In the genomic region with DNA sequence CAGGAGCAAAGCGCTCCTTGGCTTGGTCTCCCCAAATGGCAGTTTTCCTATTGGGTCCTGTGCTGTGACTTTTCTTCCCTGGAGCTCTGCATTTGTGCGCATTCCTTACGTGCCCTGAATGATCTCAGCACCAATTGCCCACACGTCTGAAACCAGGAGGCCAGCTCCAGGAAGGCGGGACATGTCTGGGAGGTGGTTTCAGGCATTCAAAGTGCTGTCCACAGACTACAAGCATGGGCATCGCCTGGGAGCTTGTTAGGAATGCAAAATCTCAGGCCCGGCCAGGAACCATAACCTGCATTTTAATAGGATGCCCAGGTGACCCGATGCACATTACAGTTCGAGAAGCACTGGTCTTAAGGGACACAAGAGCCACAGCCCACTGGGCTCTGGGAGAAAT, we compare ENCODE assay signal across 18 cellular contexts.
A peak's percentile ranks its signal among the peaks of the same experiment; 100 is the strongest.
DNase-seq lines count a peak whose midpoint lies in the region; ATAC-seq and TF ChIP-seq lines count a peak whose summit lies in the region.
"Had no signal": no experiment of that assay in that cellular context is flagged by ENCODE, and none has a peak within 500 bp of the region (broad histone marks: within the 10 kb centered on the region; RNA-seq: fewer than 3 reads in every experiment).

No MANE protein-coding gene starts in this region.

- H2BK5ac ChIP-seq in trophoblast cell (ENCODE audit: low read depth, low read length, poor library complexity) = no peak overlapping the region

- H3F3A ChIP-seq in smooth muscle cell (ENCODE audit: low read depth) = peaks cover 3% of the 10 kb centered on the region

- H3K36me3 ChIP-seq in mammary epithelial cell (ENCODE audit: insufficient read depth, low read length) (no peaks in the 10 kb centered on the region), trophoblast cell (ENCODE audit: control insufficient read depth in 1 of 2, insufficient read depth in 2 of 2, low read length in 2 of 2) (no peaks in the 10 kb centered on the region), smooth muscle cell (ENCODE audit: low read depth) (no peaks in the 10 kb centered on the region)
- H3K36me3 ChIP-seq: BLaER1 treated with 17β-estradiol and CSF1 and Interleukin-3, amounts not matched to agents 10 nM and 100 nM had no signal

- dilution Hi-C loops in mammary epithelial cell (cut with HindIII; ENCODE audit: low sequenced_read_pairs) = loop anchor here (5.0 kb wide), 1 partner anchor 252 kb away; no protein-coding TSS in a partner anchor

- no peak overlapping the region for H4K91ac ChIP-seq in trophoblast cell (ENCODE audit: low read depth, low read length)

- H3K27me3 ChIP-seq in mammary epithelial cell (ENCODE audit: insufficient read depth, low read length) = no peaks in the 10 kb centered on the region
- H3K27me3 ChIP-seq in trophoblast cell (ENCODE audit: insufficient read depth, low read length) = no peaks in the 10 kb centered on the region
- no peaks in the 10 kb centered on the region for H3K27me3 ChIP-seq in smooth muscle cell (ENCODE audit: low read depth)
- H3K27me3 ChIP-seq: BLaER1 treated with 17β-estradiol and CSF1 and Interleukin-3, amounts not matched to agents 10 nM and 100 nM had no signal

- H3K9ac ChIP-seq in mammary epithelial cell (ENCODE audit: insufficient read depth, low read length) (no peak overlapping the region), trophoblast cell (ENCODE audit: low read length) (no peak overlapping the region), smooth muscle cell (ENCODE audit: low read depth) (no peak overlapping the region)
- H3K9ac ChIP-seq: BLaER1 treated with 17β-estradiol and CSF1 and Interleukin-3, amounts not matched to agents 10 nM and 100 nM had no signal

- peaks cover 5% of the 10 kb centered on the region for H3K36me3 Mint-ChIP-seq in MCF 10A (ENCODE audit: insufficient read depth, unreplicated experiment)
- H3K36me3 Mint-ChIP-seq: CD8-positive, alpha-beta T cell had no signal

- no peaks in the 10 kb centered on the region for H3K9me3 Mint-ChIP-seq in MCF 10A (ENCODE audit: unreplicated experiment)
- H3K9me3 Mint-ChIP-seq: CD4-positive, alpha-beta T cell; CD8-positive, alpha-beta T cell had no signal

- H3K9me3 ChIP-seq in mammary epithelial cell (replicated peaks; ENCODE audit: insufficient read depth, low read length) = no peaks in the 10 kb centered on the region
- H3K9me3 ChIP-seq in trophoblast cell (ENCODE audit: insufficient read depth, low read depth, low read length) = no peaks in the 10 kb centered on the region
- H3K9me3 ChIP-seq in smooth muscle cell (replicated peaks; ENCODE audit: low read depth) = no peaks in the 10 kb centered on the region
- H3K9me3 ChIP-seq: A549; BLaER1 treated with 17β-estradiol and CSF1 and Interleukin-3, amounts not matched to agents 10 nM and 100 nM; Caco-2 had no signal

- no peak overlapping the region for H3K4me3 Mint-ChIP-seq in MCF 10A (ENCODE audit: unreplicated experiment)
- H3K4me3 Mint-ChIP-seq: B cell; CD4-positive, alpha-beta T cell; CD8-positive, alpha-beta T cell had no signal

- H3K4ac ChIP-seq in trophoblast cell (ENCODE audit: low read depth, low read length) = no peak overlapping the region

- H3K4me1 Mint-ChIP-seq in MCF 10A (ENCODE audit: insufficient read depth, unreplicated experiment) = peaks cover 20% of the 10 kb centered on the region
- H3K4me1 Mint-ChIP-seq: B cell had no signal

- H3K27ac Mint-ChIP-seq in MCF 10A (ENCODE audit: low read depth, unreplicated experiment) = no peak overlapping the region
- H3K27ac Mint-ChIP-seq: B cell; CD4-positive, alpha-beta T cell; CD8-positive, alpha-beta T cell had no signal

- no peak overlapping the region for H4K8ac ChIP-seq in trophoblast cell (ENCODE audit: low read depth, low read length)

- POLR2A ChIA-PET in MCF 10A (lab: Yijun Ruan, JAX) = no interaction called here

- H2BK120ac ChIP-seq in trophoblast cell (ENCODE audit: insufficient read depth, low read length, poor library complexity) = no peak overlapping the region

- H3K27me3 Mint-ChIP-seq in MCF 10A (ENCODE audit: insufficient read depth, unreplicated experiment) = no peaks in the 10 kb centered on the region

- H2AFZ ChIP-seq in mammary epithelial cell (ENCODE audit: low read depth, low read length) = peak overlapping the region; percentile 36
- no peak overlapping the region for H2AFZ ChIP-seq in trophoblast cell (ENCODE audit: insufficient read depth, low read length, poor library complexity)
- no peak overlapping the region for H2AFZ ChIP-seq in smooth muscle cell (ENCODE audit: low read depth)

- H3K4me2 ChIP-seq in mammary epithelial cell (ENCODE audit: insufficient read depth, low read depth, low read length) (no peak overlapping the region), trophoblast cell (ENCODE audit: low read length) (no peak overlapping the region), smooth muscle cell (peak overlapping the region; percentile 7)
- H3K4me2 ChIP-seq: A549; BLaER1 treated with 17β-estradiol and CSF1 and Interleukin-3, amounts not matched to agents 10 nM and 100 nM had no signal

- H3K4me1 ChIP-seq in mammary epithelial cell (ENCODE audit: insufficient read depth, low read length) = peaks cover 42% of the 10 kb centered on the region
- peaks cover 4 to 6% of the 10 kb centered on the region in 2 experiments for H3K4me1 ChIP-seq in trophoblast cell (ENCODE audit: control insufficient read depth in 1 of 2, insufficient read depth in 2 of 2, low read length in 2 of 2)
- H3K4me1 ChIP-seq in smooth muscle cell (ENCODE audit: low read depth) = no peaks in the 10 kb centered on the region
- H3K4me1 ChIP-seq: Caco-2 had no signal

- no peak overlapping the region for H3K23ac ChIP-seq in trophoblast cell (ENCODE audit: low read length)

- H3K4me3 ChIP-seq in mammary epithelial cell (replicated peaks in 1 of 3; ENCODE audit: insufficient read depth in 1 of 3, low read depth in 2 of 3, low read length in 3 of 3) (no peak overlapping the region), trophoblast cell (ENCODE audit: low read depth, low read length) (no peak overlapping the region), smooth muscle cell (no peak overlapping the region)
- H3K4me3 ChIP-seq: A549; BLaER1 treated with 17β-estradiol and CSF1 and Interleukin-3, amounts not matched to agents 10 nM and 100 nM had no signal

- DNase-seq in mammary epithelial cell (peak; percentile 57), MCF 10A (ENCODE audit: unreplicated experiment) (no peak), trophoblast cell (peak; percentile 16 to 55), smooth muscle cell (lab: John Stamatoyannopoulos, UW; ENCODE audit: unreplicated experiment) (no peak), NCI-H187 (lab: John Stamatoyannopoulos, UW) (no peak)
- DNase-seq: AML-193; Caco-2; Calu3; CD4-positive, alpha-beta T cell; CD8-positive, alpha-beta T cell; DMS79 treated with DMSO at 0.1 percent for 48 hours; GF-D8 had no signal

- H2BK12ac ChIP-seq in trophoblast cell (ENCODE audit: low read length) = no peak overlapping the region

- ATAC-seq in GM18909 (IDR thresholded peaks at IDR 0.05; ENCODE audit: poor library complexity, unreplicated experiment) = no peak
- ATAC-seq: A549; CD8-positive, alpha-beta T cell had no signal

- H4K20me1 ChIP-seq in mammary epithelial cell (ENCODE audit: insufficient read depth, low read length) (no peaks in the 10 kb centered on the region), smooth muscle cell (ENCODE audit: low read depth) (no peaks in the 10 kb centered on the region)
- H4K20me1 ChIP-seq: BLaER1 treated with 17β-estradiol and CSF1 and Interleukin-3, amounts not matched to agents 10 nM and 100 nM had no signal

- TF ChIP-seq CTCF in mammary epithelial cell (conservative IDR thresholded peaks at IDR 0.05 in 1 of 2, IDR thresholded peaks at IDR 0.05 in 1 of 2; ENCODE audit: extremely low read depth in 1 of 2, insufficient read depth in 1 of 2, low read depth in 1 of 2, low read length in 2 of 2) = no peak
- no peak for TF ChIP-seq CTCF in MCF 10A (IDR thresholded peaks at IDR 0.05; ENCODE audit: unreplicated experiment)
- TF ChIP-seq CTCF in smooth muscle cell (IDR thresholded peaks at IDR 0.05; ENCODE audit: borderline replicate concordance, insufficient read depth, poor library complexity, severe bottlenecking) = no peak

- H3K18ac ChIP-seq in trophoblast cell (ENCODE audit: low read length) = no peak overlapping the region

- CTCF ChIA-PET in mammary epithelial cell (lab: Charles Lee; ENCODE audit: low non-redundant PET) (no interaction called here), MCF 10A (lab: Yijun Ruan, JAX) (interaction anchor here (0.6 kb wide), 1 partner anchor 281 kb away, joined by 3 read pairs; no protein-coding TSS in a partner anchor)

- WGBS in mammary epithelial cell (ENCODE audit: low coverage, missing lambda C conversion rate) = 18% methylated on average over 8 of the region's 9 CpGs
- no CpG with 5 or more reads among the region's 9 CpGs for WGBS in trophoblast cell (ENCODE audit: extremely low coverage, insufficient coverage, insufficient read length)
- 69% methylated on average over 9 of the region's 9 CpGs for WGBS in smooth muscle cell (ENCODE audit: low lambda C conversion rate)

- intact Hi-C loops in mammary epithelial cell (cut with micrococcal nuclease) (no loop called here), MCF 10A (cut with micrococcal nuclease) (no loop called here)

- in situ Hi-C loops in mammary epithelial cell (cut with MboI; ENCODE audit: low sequenced_read_pairs in 2 of 2) = no loop called here

- BruUV-seq in mammary epithelial cell (replicated peaks; lab: Mats Ljungman, UMichigan) = no TSS peak
- BruUV-seq in MCF 10A (replicated peaks; lab: Mats Ljungman, UMichigan) = no TSS peak

- H2AK5ac ChIP-seq in trophoblast cell (ENCODE audit: low read length) = no peak overlapping the region

- H3K14ac ChIP-seq in trophoblast cell (ENCODE audit: low read length) = no peak overlapping the region

- H3K27ac ChIP-seq in mammary epithelial cell (ENCODE audit: insufficient read depth, low read depth, low read length) (no peak overlapping the region), trophoblast cell (ENCODE audit: low read depth, low read length) (no peak overlapping the region), smooth muscle cell (ENCODE audit: low read depth) (no peak overlapping the region)
- H3K27ac ChIP-seq: 22Rv1; BLaER1 treated with 17β-estradiol and CSF1 and Interleukin-3, amounts not matched to agents 10 nM and 100 nM; C4-2B had no signal

- H4K12ac ChIP-seq in trophoblast cell (ENCODE audit: low read depth, low read length) = no peak overlapping the region

- H3K79me2 ChIP-seq in mammary epithelial cell (ENCODE audit: insufficient read depth, low read length) = no peaks in the 10 kb centered on the region
- no peaks in the 10 kb centered on the region for H3K79me2 ChIP-seq in trophoblast cell (ENCODE audit: control insufficient read depth, insufficient read depth, low read length, poor library complexity)
- no peaks in the 10 kb centered on the region for H3K79me2 ChIP-seq in smooth muscle cell (ENCODE audit: low read depth)

- no peaks in the 10 kb centered on the region for H3K79me1 ChIP-seq in trophoblast cell (ENCODE audit: low read length)

Comparison
In these comparisons a context has a peak if more than half of its experiments do, and no peak if none do; other contexts are left out.
1. DNase-seq: peak in mammary epithelial cell (single experiment) and trophoblast cell (2 of 2); none in MCF 10A (single experiment), smooth muscle cell (single experiment) and NCI-H187 (0 of 2).